ENCODE assay signal across 21 cellular contexts in the genomic region with DNA sequence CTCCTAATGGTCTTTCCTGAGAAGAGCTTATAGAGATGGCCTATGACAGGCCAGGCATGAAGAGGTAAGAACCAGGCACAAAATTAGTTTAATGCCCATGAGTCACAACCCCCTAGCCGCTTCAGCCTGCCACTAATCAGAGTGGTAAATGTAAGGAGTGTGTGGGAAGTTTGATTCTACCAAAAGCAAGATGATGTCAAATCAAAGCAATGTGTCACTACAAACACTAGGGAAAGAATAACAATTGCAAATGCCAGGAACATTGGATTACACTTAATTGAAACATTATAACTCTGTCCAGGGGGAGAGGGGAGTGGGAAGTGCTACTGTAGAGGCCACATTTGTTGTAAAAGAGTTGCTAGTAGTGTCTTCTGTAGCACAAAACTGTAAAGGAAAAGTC.
DNase-seq lines count a peak whose midpoint lies in the region; ATAC-seq and TF ChIP-seq lines count a peak whose summit lies in the region.
"Had no signal": no experiment of that assay in that cellular context is flagged by ENCODE, and none has a peak within 500 bp of the region (broad histone marks: within the 10 kb centered on the region; RNA-seq: fewer than 3 reads in every experiment).

No MANE protein-coding gene starts in this region.

- TF ChIP-seq CTCF in AG10803 (conservative IDR thresholded peaks at IDR 0.05; ENCODE audit: low read length) (no peak), chondrocyte (IDR thresholded peaks at IDR 0.05) (no peak), neural progenitor cell (IDR thresholded peaks at IDR 0.05) (no peak), ovary (IDR thresholded peaks at IDR 0.05) (no peak)

- TF ChIP-seq EP300 in ovary (IDR thresholded peaks at IDR 0.05) = no peak

- no peak for ATAC-seq in GM19328 (IDR thresholded peaks at IDR 0.05; ENCODE audit: unreplicated experiment)
- ATAC-seq: activated CD8-positive, alpha-beta memory T cell treated with anti-CD3 and anti-CD28 coated beads, Interleukin-2, amount 10 ng/mL, durations not matched to agents 7 days and 5 days; left lobe of liver; stimulated activated effector memory CD8-positive, alpha-beta T cell treated with anti-CD3 and anti-CD28 coated beads, Interleukin-12 subunit alpha, Interleukin-12 subunit beta, amount 100 ng/mL, for 72 hours had no signal

- no peaks in the 10 kb centered on the region for H3K9me3 Mint-ChIP-seq in chondrocyte (ENCODE audit: low read depth)
- H3K9me3 Mint-ChIP-seq in neural progenitor cell = peaks cover 9% of the 10 kb centered on the region
- no peaks in the 10 kb centered on the region for H3K9me3 Mint-ChIP-seq in activated CD4-positive, alpha-beta T cell treated with anti-CD3 and anti-CD28 coated beads, Interleukin-2, amount 10 ng/mL, durations not matched to agents 24 days and 14 days
- H3K9me3 Mint-ChIP-seq: mesothelial cell of epicardium, neural crest cell had no signal

- H3K27ac Mint-ChIP-seq in chondrocyte (ENCODE audit: unreplicated experiment) (peak overlapping the region; percentile 15), neural progenitor cell (peak overlapping the region; percentile 58)
- H3K27ac Mint-ChIP-seq in activated CD4-positive, alpha-beta T cell treated with anti-CD3 and anti-CD28 coated beads, Interleukin-2, amount 10 ng/mL, durations not matched to agents 24 days and 14 days = no peak overlapping the region
- H3K27ac Mint-ChIP-seq: activated CD8-positive, alpha-beta memory T cell treated with anti-CD3 and anti-CD28 coated beads, Interleukin-2, amount 10 ng/mL, durations not matched to agents 7 days and 5 days; mesothelial cell of epicardium; stimulated activated effector memory CD8-positive, alpha-beta T cell treated with anti-CD3 and anti-CD28 coated beads, Interleukin-12 subunit alpha, Interleukin-12 subunit beta, amount 100 ng/mL, for 72 hours; T-helper 2 cell treated with Interferon-gamma antibody and Interleukin-4, amounts not matched to agents 5 μg/mL and 100 μg/mL, for 36 hours had no signal

- H3K4me2 ChIP-seq in neural progenitor cell = no peak overlapping the region

- TF ChIP-seq POLR2A in ovary (IDR thresholded peaks at IDR 0.05) = no peak

- no peak overlapping the region for H3K4me3 Mint-ChIP-seq in chondrocyte (ENCODE audit: unreplicated experiment)
- no peak overlapping the region for H3K4me3 Mint-ChIP-seq in neural progenitor cell
- no peak overlapping the region for H3K4me3 Mint-ChIP-seq in activated CD4-positive, alpha-beta T cell treated with anti-CD3 and anti-CD28 coated beads, Interleukin-2, amount 10 ng/mL, durations not matched to agents 24 days and 14 days
- H3K4me3 Mint-ChIP-seq: activated CD8-positive, alpha-beta memory T cell treated with anti-CD3 and anti-CD28 coated beads, Interleukin-2, amount 10 ng/mL, durations not matched to agents 7 days and 5 days; mesothelial cell of epicardium; neural crest cell; stimulated activated effector memory CD8-positive, alpha-beta T cell treated with anti-CD3 and anti-CD28 coated beads, Interleukin-12 subunit alpha, Interleukin-12 subunit beta, amount 100 ng/mL, for 72 hours; T-helper 2 cell treated with Interferon-gamma antibody and Interleukin-4, amounts not matched to agents 5 μg/mL and 100 μg/mL, for 36 hours had no signal

- no peaks in the 10 kb centered on the region for H3K4me1 ChIP-seq in neural progenitor cell
- H3K4me1 ChIP-seq in ovary (ENCODE audit: insufficient read depth) = no peaks in the 10 kb centered on the region

- peak overlapping the region; percentile 47 for H2AFZ ChIP-seq in neural progenitor cell (replicated peaks)

- DNase-seq in AG10803 (ENCODE audit: low read depth) = peak; percentile 25
- peak; percentile 68 for DNase-seq in LHCN-M2 (ENCODE audit: low read depth)
- DNase-seq in chondrocyte (ENCODE audit: low spot score) = no peak
- DNase-seq in neural progenitor cell (ENCODE audit: low spot score) = no peak
- DNase-seq in ovary = no peak
- no peak for DNase-seq in occipital lobe (lab: John Stamatoyannopoulos, UW)
- DNase-seq in activated CD4-positive, alpha-beta T cell treated with anti-CD3 and anti-CD28 coated beads, Interleukin-2, amount 10 ng/mL, durations not matched to agents 24 days and 14 days = no peak
- DNase-seq: activated CD4-positive, alpha-beta T cell treated with anti-CD3 and anti-CD28 coated beads for 1 hour; activated CD8-positive, alpha-beta memory T cell treated with anti-CD3 and anti-CD28 coated beads, Interleukin-2, amount 10 ng/mL, durations not matched to agents 7 days and 5 days; NCI-H1105; NCI-H69; retina; SHP77 treated with DMSO at 0.1 percent for 48 hours; stimulated activated CD4-positive, alpha-beta T cell treated with anti-CD3 and anti-CD28 coated beads, Interleukin-15, amount 100 ng/mL, for 24 hours had no signal

- no peaks in the 10 kb centered on the region for H3K27me3 ChIP-seq in neural progenitor cell
- no peaks in the 10 kb centered on the region for H3K27me3 ChIP-seq in ovary

- H3K36me3 ChIP-seq in neural progenitor cell (no peaks in the 10 kb centered on the region), ovary (no peaks in the 10 kb centered on the region)
- H3K36me3 ChIP-seq: thoracic aorta had no signal

- H3K9me3 ChIP-seq in neural progenitor cell (ENCODE audit: low read depth) (no peaks in the 10 kb centered on the region), ovary (no peaks in the 10 kb centered on the region)
- H3K9me3 ChIP-seq: thoracic aorta had no signal

- H3K4me1 Mint-ChIP-seq in chondrocyte (ENCODE audit: low read depth) (peaks cover 19% of the 10 kb centered on the region), neural progenitor cell (peaks cover 24% of the 10 kb centered on the region)
- H3K4me1 Mint-ChIP-seq in activated CD4-positive, alpha-beta T cell treated with anti-CD3 and anti-CD28 coated beads, Interleukin-2, amount 10 ng/mL, durations not matched to agents 24 days and 14 days = no peaks in the 10 kb centered on the region
- H3K4me1 Mint-ChIP-seq: activated CD8-positive, alpha-beta memory T cell treated with anti-CD3 and anti-CD28 coated beads, Interleukin-2, amount 10 ng/mL, durations not matched to agents 7 days and 5 days; stimulated activated effector memory CD8-positive, alpha-beta T cell treated with anti-CD3 and anti-CD28 coated beads, Interleukin-12 subunit alpha, Interleukin-12 subunit beta, amount 100 ng/mL, for 72 hours had no signal

- WGBS in ovary, 3 donors = 22 to 54% (median 36%) methylated on average over 1 of the region's 1 CpG

- H3K4me3 ChIP-seq in AG10803 (ENCODE audit: low read length) (no peak overlapping the region), neural progenitor cell (no peak overlapping the region), ovary (no peak overlapping the region)
- H3K4me3 ChIP-seq: thoracic aorta had no signal

- H3K9ac ChIP-seq in neural progenitor cell = no peak overlapping the region

- no peaks in the 10 kb centered on the region for H3K27me3 Mint-ChIP-seq in chondrocyte (ENCODE audit: low read depth)
- peaks cover 3% of the 10 kb centered on the region for H3K27me3 Mint-ChIP-seq in neural progenitor cell (ENCODE audit: insufficient read depth, low read depth)
- H3K27me3 Mint-ChIP-seq in activated CD4-positive, alpha-beta T cell treated with anti-CD3 and anti-CD28 coated beads, Interleukin-2, amount 10 ng/mL, durations not matched to agents 24 days and 14 days = no peaks in the 10 kb centered on the region
- H3K27me3 Mint-ChIP-seq: activated CD8-positive, alpha-beta memory T cell treated with anti-CD3 and anti-CD28 coated beads, Interleukin-2, amount 10 ng/mL, durations not matched to agents 7 days and 5 days had no signal

- no peaks in the 10 kb centered on the region for H3K36me3 Mint-ChIP-seq in chondrocyte (ENCODE audit: low read depth)
- peaks cover 5% of the 10 kb centered on the region for H3K36me3 Mint-ChIP-seq in neural progenitor cell
- no peaks in the 10 kb centered on the region for H3K36me3 Mint-ChIP-seq in activated CD4-positive, alpha-beta T cell treated with anti-CD3 and anti-CD28 coated beads, Interleukin-2, amount 10 ng/mL, durations not matched to agents 24 days and 14 days (ENCODE audit: low read depth)
- H3K36me3 Mint-ChIP-seq: activated CD8-positive, alpha-beta memory T cell treated with anti-CD3 and anti-CD28 coated beads, Interleukin-2, amount 10 ng/mL, durations not matched to agents 7 days and 5 days; mesothelial cell of epicardium; stimulated activated effector memory CD8-positive, alpha-beta T cell treated with anti-CD3 and anti-CD28 coated beads, Interleukin-12 subunit alpha, Interleukin-12 subunit beta, amount 100 ng/mL, for 72 hours had no signal

- no peaks in the 10 kb centered on the region for H3K79me2 ChIP-seq in neural progenitor cell (ENCODE audit: low read depth)

- intact Hi-C loops in ovary (cut with DNase I) = no loop called here
- intact Hi-C loops in activated CD4-positive, alpha-beta T cell treated with anti-CD3 and anti-CD28 coated beads, Interleukin-2, amount 10 ng/mL, durations not matched to agents 24 days and 14 days (cut with micrococcal nuclease) = no loop called here

- H4K20me1 ChIP-seq in neural progenitor cell (ENCODE audit: low read depth) = no peaks in the 10 kb centered on the region

- H3K27ac ChIP-seq in neural progenitor cell = no peak overlapping the region
- no peak overlapping the region for H3K27ac ChIP-seq in ovary
- H3K27ac ChIP-seq: thoracic aorta had no signal

- no peaks in the 10 kb centered on the region for H3F3A ChIP-seq in neural progenitor cell (ENCODE audit: low read depth)

Comparison
In these comparisons a context has a peak if more than half of its experiments do, and no peak if none do; other contexts are left out.
1. DNase-seq: peak in AG10803 (single experiment) and LHCN-M2 (single experiment); none in chondrocyte (single experiment), neural progenitor cell (single experiment), ovary (0 of 5), occipital lobe (single experiment) and activated CD4-positive, alpha-beta T cell treated with anti-CD3 and anti-CD28 coated beads, Interleukin-2, amount 10 ng/mL, durations not matched to agents 24 days and 14 days (single experiment).